1 cellular context compared by ENCODE assay signal in the genomic region with DNA sequence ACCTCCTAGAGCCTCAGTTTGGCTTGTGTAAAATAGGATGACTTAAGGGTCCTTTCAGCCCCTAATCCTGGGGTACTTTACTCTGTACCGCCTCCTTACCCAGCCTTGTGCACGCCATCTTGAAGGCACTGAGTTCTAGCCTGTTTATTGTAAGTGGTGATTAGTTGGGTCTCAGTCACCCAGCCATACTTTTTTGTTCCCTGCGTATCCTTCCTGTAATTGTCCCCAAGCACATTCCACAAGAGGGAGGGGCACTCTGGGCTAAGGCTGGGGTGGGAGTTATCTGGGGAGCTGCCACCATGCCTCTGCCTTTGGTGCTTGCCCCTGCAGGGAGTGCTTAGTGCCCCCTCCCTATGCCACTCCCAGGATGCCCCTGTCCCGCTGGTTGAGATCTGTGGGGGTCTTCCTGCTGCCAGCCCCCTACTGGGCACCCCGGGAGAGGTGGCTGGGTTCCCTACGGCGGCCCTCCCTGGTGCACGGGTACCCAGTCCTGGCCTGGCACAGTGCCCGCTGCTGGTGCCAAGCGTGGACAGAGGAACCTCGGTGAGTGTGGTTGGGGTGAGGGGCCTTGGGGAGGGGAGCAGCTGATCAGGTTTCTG.
TF ChIP-seq lines count a peak whose summit lies in the region.

No MANE protein-coding gene starts in this region.

TF ChIP-seq in endothelial cell of umbilical vein, 7 proteins besides CTCF, POLR2A, EP300 and RAD21:
- TF ChIP-seq EZH2 (IDR thresholded peaks at IDR 0.05; ENCODE audit: borderline replicate concordance, low read depth, low read length, severe bottlenecking) (no peak), GATA2 (IDR thresholded peaks at IDR 0.05; ENCODE audit: insufficient read depth, insufficient read length, low read depth, low read length) (no peak), POLR2AphosphoS5 (IDR thresholded peaks at IDR 0.05; ENCODE audit: insufficient read depth, low read depth, low read length) (peak; percentile 82), MYC (IDR thresholded peaks at IDR 0.05; ENCODE audit: low read depth, low read length) (peak; percentile 7)
